ENCODE assay signal across 28 cellular contexts in genomic region chr12:117234441-117234840, GRCh38.
"Had no signal": no experiment of that assay in that cellular context is flagged by ENCODE, and none has a peak within 500 bp of the region (broad histone marks: within the 10 kb centered on the region; RNA-seq: fewer than 3 reads in every experiment).

No MANE protein-coding gene starts in this region.

- H3K27me3 ChIP-seq: ascending aorta had no signal

- H3K4me3 ChIP-seq: ascending aorta, breast epithelium, cardiac muscle cell, coronary artery, dorsolateral prefrontal cortex, heart left ventricle had no signal

- DNase-seq: activated B cell treated with CpG ODN at 0.5 μM for 24 hours; activated CD4-positive, alpha-beta memory T cell treated with anti-CD3 and anti-CD28 coated beads for 36 hours; activated CD4-positive, alpha-beta T cell treated with anti-CD3 and anti-CD28 coated beads for 48 hours; activated CD8-positive, alpha-beta memory T cell treated with anti-CD3 and anti-CD28 coated beads, Interleukin-2, amount 10 ng/mL, durations not matched to agents 7 days and 5 days; activated CD8-positive, alpha-beta memory T cell treated with anti-CD3 and anti-CD28 coated beads, Interleukin-2, amount 50 U/mL, for 4 hours; activated CD8-positive, alpha-beta T cell treated with anti-CD3 and anti-CD28 coated beads, Interleukin-2, amount 10 ng/mL, durations not matched to agents 7 days and 5 days; activated effector memory CD4-positive, alpha-beta T cell treated with anti-CD3 and anti-CD28 coated beads, Interleukin-2, amount 50 U/mL, for 16 hours; activated naive CD4-positive, alpha-beta T cell; activated naive CD4-positive, alpha-beta T cell treated with anti-CD3 and anti-CD28 coated beads, Interleukin-2, amount 10 ng/mL, durations not matched to agents 7 days and 5 days; activated naive CD8-positive, alpha-beta T cell treated with anti-CD3 and anti-CD28 coated beads, Interleukin-2, amount 10 ng/mL, durations not matched to agents 7 days and 5 days; activated T-cell treated with anti-CD3 and anti-CD28 coated beads, Interleukin-2, amount 50 U/mL, for 1 hour; activated T-cell treated with anti-CD3 and anti-CD28 coated beads, Interleukin-2, amount 50 U/mL, for 48 hours; central memory CD4-positive, alpha-beta T cell; cerebellar nuclear complex; dorsolateral prefrontal cortex; effector memory CD4-positive, alpha-beta T cell; endodermal cell; foreskin fibroblast; glutamatergic neuron; heart left ventricle; T-helper 17 cell; T1000; WERI-Rb-1 had no signal

- H3K27ac ChIP-seq: ascending aorta, breast epithelium, cardiac muscle cell, coronary artery, dorsolateral prefrontal cortex, heart left ventricle, WERI-Rb-1 had no signal

- FAIRE-seq: frontal cortex had no signal

- H3K9me3 ChIP-seq: ascending aorta, breast epithelium, heart left ventricle had no signal

- H3K36me3 ChIP-seq: ascending aorta, breast epithelium, cardiac muscle cell, heart left ventricle, WERI-Rb-1 had no signal

- H3K4me1 ChIP-seq: ascending aorta, breast epithelium, heart left ventricle had no signal
